14 cellular contexts compared by ENCODE assay signal in the genomic region with DNA sequence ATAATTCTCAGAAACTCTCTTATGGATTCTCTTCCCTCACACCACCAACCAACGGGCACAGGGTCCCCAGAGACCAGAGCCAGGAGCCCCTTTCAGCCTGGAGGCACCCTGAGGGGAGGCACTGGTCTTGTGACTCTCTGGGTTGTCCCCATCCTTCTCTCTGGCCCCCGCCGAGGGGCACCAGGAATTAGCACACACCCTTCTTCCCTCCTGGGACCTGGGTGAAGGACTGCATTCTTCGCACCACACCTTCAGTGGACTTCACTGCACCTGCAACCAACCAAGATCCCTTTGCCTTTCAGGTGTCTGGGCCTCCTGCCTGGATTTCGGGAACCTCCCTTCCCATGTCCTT. TPM values are rescaled to one million over a fixed set of nuclear protein-coding genes. Genes with fewer than 3 reads are reported as not detected.
A peak's percentile ranks its signal among the peaks of the same experiment; 100 is the strongest.
DNase-seq lines count a peak whose midpoint lies in the region; ATAC-seq and TF ChIP-seq lines count a peak whose summit lies in the region.
"Had no signal": no experiment of that assay in that cellular context is flagged by ENCODE, and none has a peak within 500 bp of the region (broad histone marks: within the 10 kb centered on the region; RNA-seq: fewer than 3 reads in every experiment).

No MANE protein-coding gene starts in this region.

- DNase-seq in activated naive CD4-positive, alpha-beta T cell (lab: John Stamatoyannopoulos, UW) = no peak
- DNase-seq in dorsolateral prefrontal cortex (no peak), osteocyte (ENCODE audit: extremely low spot score, unreplicated experiment) (no peak), upper lobe of left lung (no peak), pons (ENCODE audit: low spot score) (no peak)
- DNase-seq in stimulated activated naive CD4-positive, alpha-beta T cell treated with Interleukin-2 at 50 U/mL for 16 hours (lab: John Stamatoyannopoulos, UW) = no peak
- DNase-seq: dermis blood vessel endothelial cell, NCI-H1105 treated with DMSO at 0.1 percent for 48 hours, NCI-H510A treated with DMSO at 0.1 percent for 48 hours, substantia nigra had no signal

- H3K27me3 Mint-ChIP-seq in activated naive CD4-positive, alpha-beta T cell treated with anti-CD3 and anti-CD28 coated beads, Interleukin-2, amount 50 U/mL, for 24 hours = no peaks in the 10 kb centered on the region
- H3K27me3 Mint-ChIP-seq in osteocyte (ENCODE audit: unreplicated experiment) = no peaks in the 10 kb centered on the region

- TF ChIP-seq CTCF in dorsolateral prefrontal cortex (IDR thresholded peaks at IDR 0.05 in 54 of 56, conservative IDR thresholded peaks at IDR 0.05 in 2 of 56; ENCODE audit: low read depth in 1 of 56, partially characterized antibody in 56 of 56) (no peak), osteocyte (IDR thresholded peaks at IDR 0.05) (no peak), upper lobe of left lung (IDR thresholded peaks at IDR 0.05) (no peak)

- intact Hi-C loops in dorsolateral prefrontal cortex (cut with DNase I) = loop anchor here in 1 of 2 donors (2.0 kb wide), 1 partner anchor 46 kb away; no protein-coding TSS in a partner anchor

- peaks cover 13 to 18% (median 15%) of the 10 kb centered on the region in 4 donors for H3K4me1 ChIP-seq in upper lobe of left lung

- no peak for TF ChIP-seq POLR2A in upper lobe of left lung (IDR thresholded peaks at IDR 0.05)

- H3K9me3 Mint-ChIP-seq in activated naive CD4-positive, alpha-beta T cell treated with anti-CD3 and anti-CD28 coated beads, Interleukin-2, amount 50 U/mL, for 24 hours = peaks cover under 1% of the 10 kb centered on the region
- H3K9me3 Mint-ChIP-seq in osteocyte (ENCODE audit: unreplicated experiment) = peaks cover 5% of the 10 kb centered on the region

- peaks cover 15 to 84% (median 66%) of the 10 kb centered on the region in 4 donors for H3K36me3 ChIP-seq in upper lobe of left lung

- H3K27me3 ChIP-seq in dorsolateral prefrontal cortex (no peaks in the 10 kb centered on the region), upper lobe of left lung (no peaks in the 10 kb centered on the region)

- H3K27ac ChIP-seq in dorsolateral prefrontal cortex (peak overlapping the region in 53 of 59 donors; percentile 6 to 96 (median 73)), upper lobe of left lung (peak overlapping the region in 3 of 4 donors; percentile 18 to 50 (median 36))

- H3K36me3 Mint-ChIP-seq in activated naive CD4-positive, alpha-beta T cell treated with anti-CD3 and anti-CD28 coated beads, Interleukin-2, amount 50 U/mL, for 24 hours = peaks cover 48% of the 10 kb centered on the region
- H3K36me3 Mint-ChIP-seq in osteocyte (ENCODE audit: unreplicated experiment) = peaks cover 38% of the 10 kb centered on the region

- 85 to 93% methylated on average over 5 of the region's 5 CpGs for WGBS in upper lobe of left lung, 2 donors

- H3K4me3 Mint-ChIP-seq in activated naive CD4-positive, alpha-beta T cell treated with anti-CD3 and anti-CD28 coated beads, Interleukin-2, amount 50 U/mL, for 24 hours = no peak overlapping the region
- H3K4me3 Mint-ChIP-seq in osteocyte (ENCODE audit: unreplicated experiment) = peak overlapping the region; percentile 46

- peak overlapping the region; percentile 23 for H3K27ac Mint-ChIP-seq in activated naive CD4-positive, alpha-beta T cell treated with anti-CD3 and anti-CD28 coated beads, Interleukin-2, amount 50 U/mL, for 24 hours
- peak overlapping the region; percentile 93 for H3K27ac Mint-ChIP-seq in osteocyte (ENCODE audit: unreplicated experiment)

- no peak for ATAC-seq in upper lobe of left lung (ENCODE audit: low FRiP score in 2 of 2)
- no peak for ATAC-seq in GM19455 (IDR thresholded peaks at IDR 0.05; ENCODE audit: unreplicated experiment)
- ATAC-seq: mucosa of descending colon had no signal

- H3K9me3 ChIP-seq in upper lobe of left lung = no peaks in the 10 kb centered on the region
- H3K9me3 ChIP-seq: mucosa of descending colon had no signal

- peaks cover 4% of the 10 kb centered on the region for H3K4me1 Mint-ChIP-seq in activated naive CD4-positive, alpha-beta T cell treated with anti-CD3 and anti-CD28 coated beads, Interleukin-2, amount 50 U/mL, for 24 hours
- peaks cover 58% of the 10 kb centered on the region for H3K4me1 Mint-ChIP-seq in osteocyte (ENCODE audit: unreplicated experiment)

- no peak for TF ChIP-seq EP300 in upper lobe of left lung (IDR thresholded peaks at IDR 0.05)

- no peak overlapping the region for H3K4me3 ChIP-seq in dorsolateral prefrontal cortex
- H3K4me3 ChIP-seq in upper lobe of left lung = no peak overlapping the region
- H3K4me3 ChIP-seq: mucosa of descending colon had no signal

RNA-seq across cellular contexts. Expression of gene PLAC9, which starts 22.1 kb away (rescaled TPM):
- total RNA-seq in dorsolateral prefrontal cortex = 10 to 100 TPM in 3 of 120 experiments, 1 to 10 TPM in 115, not detected in 2; 1.1 to 15.2 (median 4.3) TPM
- total RNA-seq in osteocyte = 125 and 131 TPM in 2 replicates
- total RNA-seq in upper lobe of left lung = 10 to 100 TPM in 3 of 6 donors, 1 to 10 TPM in 1, not detected in 2; 7.9 to 82.9 (median 26.5) TPM
- total RNA-seq: renal cortical epithelial cell had no signal

RNA-seq across cellular contexts. Expression of gene ANXA11, which starts 50.7 kb away (rescaled TPM):
- total RNA-seq in dorsolateral prefrontal cortex (100 to 1,000 TPM in 70 of 120 experiments, 10 to 100 TPM in 50; 47.9 to 162 (median 105) TPM), osteocyte (127 and 129 TPM in 2 replicates), upper lobe of left lung (100 to 1,000 TPM; 108 to 327 (median 194) TPM)
